ENCODE assay signal across 8 cellular contexts in the genomic region with DNA sequence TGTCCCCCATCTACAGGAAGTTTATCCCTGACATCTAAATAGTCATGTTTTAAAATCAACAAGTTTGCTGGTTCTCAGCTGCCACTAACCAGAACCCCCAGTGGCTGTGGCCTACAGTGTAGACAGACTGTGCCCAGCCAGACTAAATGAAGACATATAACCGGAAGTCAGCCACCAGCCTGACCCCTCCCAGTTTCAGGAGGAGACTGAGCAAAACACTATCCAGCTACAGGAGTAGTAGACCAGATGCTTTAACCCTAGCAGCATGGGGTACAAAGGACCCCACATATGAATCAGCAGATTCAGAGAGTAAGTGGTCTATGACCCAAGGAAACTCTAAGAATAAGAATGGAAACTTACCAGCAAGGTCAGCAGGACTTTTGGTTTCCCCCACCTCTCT.
DNase-seq lines count a peak whose midpoint lies in the region; ATAC-seq and TF ChIP-seq lines count a peak whose summit lies in the region.

No MANE protein-coding gene starts in this region.

- no peaks in the 10 kb centered on the region; the same call in 1 of the 2 replicates for H3F3A ChIP-seq in OCI-LY1 (ENCODE audit: insufficient read depth, low read length)

- H3K27me3 ChIP-seq in OCI-LY1 (ENCODE audit: insufficient read depth, low read length) (no peaks in the 10 kb centered on the region), upper lobe of left lung (no peaks in the 10 kb centered on the region)

- H3K4me3 ChIP-seq in OCI-LY1 (ENCODE audit: low read depth, low read length, poor library complexity, severe bottlenecking) (no peak overlapping the region), fibroblast of pulmonary artery (replicated peaks; ENCODE audit: low read depth, low read length) (no peak overlapping the region), upper lobe of left lung (no peak overlapping the region)

- 33% methylated on average over 1 of the region's 1 CpG for WGBS in upper lobe of left lung, 2 donors

- no peaks in the 10 kb centered on the region for H3K9me2 ChIP-seq in OCI-LY1 (ENCODE audit: low read depth, low read length)

- H4K20me1 ChIP-seq in OCI-LY1 (ENCODE audit: insufficient read depth, low read length) = no peaks in the 10 kb centered on the region

- TF ChIP-seq POLR2A in upper lobe of left lung (IDR thresholded peaks at IDR 0.05) = no peak

- H3K79me2 ChIP-seq in OCI-LY1 (ENCODE audit: insufficient read depth, low read length) = no peaks in the 10 kb centered on the region

- H2AFZ ChIP-seq in OCI-LY1 (ENCODE audit: low read length) = no peak overlapping the region

- CTCF ChIA-PET in GM10248 (lab: Yijun Ruan, JAX) = interaction anchor here (0.6 to 6.2 kb wide), 12 partner anchors 9 to 115 kb away, joined by 3 to 48 read pairs (median 5); a partner anchor contains a TSS

- H3K4me2 ChIP-seq in OCI-LY1 (ENCODE audit: low read length) = peak overlapping the region; percentile 64; the same call in 1 of the 2 replicates

- H3K36me3 ChIP-seq in OCI-LY1 (ENCODE audit: insufficient read depth, low read length) (no peaks in the 10 kb centered on the region), upper lobe of left lung (no peaks in the 10 kb centered on the region)

- H3K4me1 ChIP-seq in OCI-LY1 (ENCODE audit: insufficient read depth, low read length, severe bottlenecking) = peaks cover 41% of the 10 kb centered on the region
- H3K4me1 ChIP-seq in upper lobe of left lung = peaks cover 22 to 38% (median 28%) of the 10 kb centered on the region in 4 donors

- no peaks in the 10 kb centered on the region for H3K9me3 ChIP-seq in OCI-LY1 (ENCODE audit: low read length)
- H3K9me3 ChIP-seq in upper lobe of left lung = no peaks in the 10 kb centered on the region

- DNase-seq in GM10248 (ENCODE audit: extremely low spot score) (peak; percentile 68), fibroblast of pulmonary artery (ENCODE audit: low read depth) (peak; percentile 11), upper lobe of left lung (peak in 1 of 2 donors; percentile 43), D341Med (ENCODE audit: low spot score) (no peak), NCI-H2029 treated with DMSO at 0.1 percent for 48 hours (lab: John Stamatoyannopoulos, UW) (no peak)
- no peak for DNase-seq in effector CD8-positive, alpha-beta T cell (lab: John Stamatoyannopoulos, UW)

- TF ChIP-seq CTCF in GM10248 (IDR thresholded peaks at IDR 0.05; ENCODE audit: control extremely low read depth, extremely low read depth, low read depth, missing control alignments) (no peak), OCI-LY1 (IDR thresholded peaks at IDR 0.05; ENCODE audit: low read length) (no peak), fibroblast of pulmonary artery (IDR thresholded peaks at IDR 0.05; ENCODE audit: low read length, missing control alignments) (no peak), upper lobe of left lung (IDR thresholded peaks at IDR 0.05) (no peak)

- no peak for TF ChIP-seq EP300 in upper lobe of left lung (IDR thresholded peaks at IDR 0.05)

- peak overlapping the region; percentile 82 for H3K27ac ChIP-seq in OCI-LY1 (ENCODE audit: low read depth, low read length, poor library complexity, severe bottlenecking)
- peak overlapping the region; percentile 27 to 65 (median 32) for H3K27ac ChIP-seq in upper lobe of left lung

- peak overlapping the region; percentile 18; the same call in 1 of the 2 replicates for H3K9ac ChIP-seq in OCI-LY1 (ENCODE audit: low read length)

- ATAC-seq in GM21390 (IDR thresholded peaks at IDR 0.05; ENCODE audit: unreplicated experiment) (peak; percentile 71), upper lobe of left lung (ENCODE audit: low FRiP score in 2 of 2) (peak; percentile 69 to 78)

- POLR2A ChIA-PET in GM10248 (lab: Yijun Ruan, JAX) = interaction anchor here (0.6 kb wide), 1 partner anchor 17 kb away, joined by 3 read pairs; no protein-coding TSS in a partner anchor

Comparison
In these comparisons a context has a peak if more than half of its experiments do, and no peak if none do; other contexts are left out.
1. DNase-seq: peak in GM10248 (single experiment) and fibroblast of pulmonary artery (single experiment); none in D341Med (single experiment), NCI-H2029 treated with DMSO at 0.1 percent for 48 hours (single experiment) and effector CD8-positive, alpha-beta T cell (single experiment).